ENCODE assay signal across 16 cellular contexts in the genomic region with DNA sequence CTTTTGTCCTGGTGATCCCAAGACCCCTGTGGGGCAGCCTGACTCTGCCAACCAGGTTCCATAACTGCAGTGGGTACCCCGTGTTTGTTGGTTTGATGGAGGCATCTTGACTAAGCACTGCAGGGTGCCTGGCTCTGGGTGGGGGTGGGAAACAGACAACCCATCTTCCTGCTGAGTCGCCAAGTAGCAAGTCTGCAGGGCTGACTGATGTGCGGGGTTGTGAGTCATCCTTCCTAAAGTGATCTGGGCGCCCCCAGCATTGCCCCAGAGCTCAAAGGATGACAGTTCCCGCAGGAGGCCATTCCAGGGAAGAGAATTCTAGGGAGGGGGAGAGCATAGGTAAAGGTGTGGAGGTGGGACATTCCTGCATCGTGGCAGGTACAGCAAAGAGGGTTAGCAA. TPM values are rescaled to one million over a fixed set of nuclear protein-coding genes. Genes with fewer than 3 reads are reported as not detected.
A peak's percentile ranks its signal among the peaks of the same experiment; 100 is the strongest.
DNase-seq lines count a peak whose midpoint lies in the region; ATAC-seq, FAIRE-seq and TF ChIP-seq lines count a peak whose summit lies in the region.
"Had no signal": no experiment of that assay in that cellular context is flagged by ENCODE, and none has a peak within 500 bp of the region (broad histone marks: within the 10 kb centered on the region; RNA-seq: fewer than 3 reads in every experiment).

No MANE protein-coding gene starts in this region.

- intact Hi-C loops in PC-3 (cut with micrococcal nuclease), result no loop called here
- intact Hi-C loops in endothelial cell of umbilical vein (cut with micrococcal nuclease), result no loop called here

- H3K79me2 ChIP-seq in PC-3 (ENCODE audit: low read length) (no peaks in the 10 kb centered on the region), endothelial cell of umbilical vein (ENCODE audit: control insufficient read depth, insufficient read depth, low read length) (no peaks in the 10 kb centered on the region)

- H3K4me2 ChIP-seq in PC-3 (ENCODE audit: low read length) (no peak overlapping the region), endothelial cell of umbilical vein (ENCODE audit: insufficient read depth, low read length) (no peak overlapping the region)

- H3K9me3 ChIP-seq in PC-3 (ENCODE audit: low read length) (no peaks in the 10 kb centered on the region), endothelial cell of umbilical vein (replicated peaks; ENCODE audit: control insufficient read depth, insufficient read depth, low read length) (no peaks in the 10 kb centered on the region)
- H3K9me3 ChIP-seq: Caco-2, left lung, thyroid gland had no signal

- ATAC-seq in PC-3, result peak; percentile 53; the same call in 1 of the 2 replicates
- no peak for ATAC-seq in esophagus mucosa
- no peak for ATAC-seq in stimulated activated naive CD8-positive, alpha-beta T cell treated with anti-CD3 and anti-CD28 coated beads, Interleukin-15, Interleukin-2, amounts not matched to agents 100 U/mL and 50 U/mL, for 24 hours
- no peak for ATAC-seq in HG02623 (IDR thresholded peaks at IDR 0.05; ENCODE audit: unreplicated experiment)
- ATAC-seq: activated naive CD8-positive, alpha-beta T cell treated with anti-CD3 and anti-CD28 coated beads, Interleukin-2, amount 50 U/mL, for 24 hours; left lung had no signal

- no peak overlapping the region for H2AFZ ChIP-seq in PC-3 (ENCODE audit: low read length)
- no peak overlapping the region for H2AFZ ChIP-seq in endothelial cell of umbilical vein (ENCODE audit: low read depth, low read length)

- TF ChIP-seq CTCF in PC-3 (conservative IDR thresholded peaks at IDR 0.05; ENCODE audit: low read depth, low read length) (no peak), endothelial cell of umbilical vein (IDR thresholded peaks at IDR 0.05; ENCODE audit: extremely low read depth in 1 of 2, insufficient read depth in 1 of 2, low read depth in 1 of 2, low read length in 2 of 2) (no peak)

- TF ChIP-seq POLR2A in endothelial cell of umbilical vein (IDR thresholded peaks at IDR 0.05; ENCODE audit: low read depth, low read length), result no peak

- H3K4me1 ChIP-seq in PC-3 (ENCODE audit: insufficient read depth, low read length), result peaks cover 9% of the 10 kb centered on the region; the same call in 1 of the 2 replicates
- no peaks in the 10 kb centered on the region for H3K4me1 ChIP-seq in endothelial cell of umbilical vein (ENCODE audit: control insufficient read depth, extremely low read depth, insufficient read depth, low read length)
- H3K4me1 ChIP-seq: Caco-2, left lung had no signal

- in situ Hi-C loops in KBM-7 (cut with MboI; ENCODE audit: low pct_unique_long_range_greater_than_20kb, low sequenced_read_pairs), result no loop called here

- no peaks in the 10 kb centered on the region for H3F3A ChIP-seq in PC-3 (ENCODE audit: low read length, unreplicated experiment)

- no peaks in the 10 kb centered on the region for H3K9me2 ChIP-seq in PC-3 (replicated peaks; ENCODE audit: low read length)

- H3K27me3 ChIP-seq in H7 (ENCODE audit: control insufficient read depth, insufficient read depth, low read length) (no peaks in the 10 kb centered on the region), PC-3 (ENCODE audit: low read length) (no peaks in the 10 kb centered on the region), endothelial cell of umbilical vein (ENCODE audit: control insufficient read depth in 2 of 2, insufficient read depth in 2 of 2, low read length in 2 of 2) (no peaks in the 10 kb centered on the region)
- H3K27me3 ChIP-seq: left lung, thyroid gland had no signal

- no peak overlapping the region for H3K9ac ChIP-seq in PC-3 (ENCODE audit: low read length)
- H3K9ac ChIP-seq in endothelial cell of umbilical vein (replicated peaks; ENCODE audit: extremely low read depth, insufficient read depth, low read length), result no peak overlapping the region

- CTCF ChIA-PET in PC-3 (lab: Charles Lee), result no interaction called here
- CTCF ChIA-PET in endothelial cell of umbilical vein (lab: Charles Lee), result interaction anchor here (0.6 to 3.7 kb wide), 2 partner anchors 8 to 12 kb away, joined by 3 to 19 read pairs; no protein-coding TSS in a partner anchor

- no peaks in the 10 kb centered on the region for H3K9me1 ChIP-seq in endothelial cell of umbilical vein (replicated peaks; ENCODE audit: control insufficient read depth, extremely low read depth, insufficient read depth, low read length)

- dilution Hi-C loops in endothelial cell of umbilical vein (cut with MboI; ENCODE audit: extremely low pct_ligation_motif_present, low sequenced_read_pairs), result no loop called here

- H3K4me3 ChIP-seq in H7 (ENCODE audit: insufficient read depth, low read depth, low read length), result no peak overlapping the region
- no peak overlapping the region for H3K4me3 ChIP-seq in PC-3 (ENCODE audit: low read length)
- no peak overlapping the region for H3K4me3 ChIP-seq in endothelial cell of umbilical vein (replicated peaks in 1 of 3; ENCODE audit: insufficient read depth in 1 of 3, low read depth in 1 of 3, low read length in 3 of 3)
- H3K4me3 ChIP-seq: left lung, thyroid gland had no signal

- H3K27ac ChIP-seq in PC-3 (ENCODE audit: low read length), result no peak overlapping the region
- H3K27ac ChIP-seq in endothelial cell of umbilical vein (ENCODE audit: insufficient read depth, low read depth, low read length), result no peak overlapping the region
- H3K27ac ChIP-seq: left lung had no signal

- H3K36me3 ChIP-seq in H7 (replicated peaks; ENCODE audit: control insufficient read depth, insufficient read depth, low read length) (no peaks in the 10 kb centered on the region), PC-3 (ENCODE audit: low read depth, low read length) (no peaks in the 10 kb centered on the region), endothelial cell of umbilical vein (ENCODE audit: control insufficient read depth in 2 of 2, extremely low read depth in 1 of 2, insufficient read depth in 2 of 2, low read length in 2 of 2) (peaks cover 0 to 6% of the 10 kb centered on the region in 2 experiments)
- H3K36me3 ChIP-seq: thyroid gland had no signal

- POLR2A ChIA-PET in PC-3 (lab: Charles Lee; ENCODE audit: unreplicated experiment) (no interaction called here), endothelial cell of umbilical vein (lab: Charles Lee) (no interaction called here)

- DNase-seq in H7 (peak; percentile 70), PC-3 (peak; percentile 45), endothelial cell of umbilical vein (ENCODE audit: low read depth, low spot score) (no peak), putamen (ENCODE audit: low spot score) (peak; percentile 73), KBM-7 (no peak)
- no peak for DNase-seq in stimulated activated naive CD8-positive, alpha-beta T cell treated with anti-CD3 and anti-CD28 coated beads, Interleukin-15, Interleukin-2, amounts not matched to agents 100 U/mL and 50 U/mL, for 24 hours
- DNase-seq: activated naive CD8-positive, alpha-beta T cell treated with anti-CD3 and anti-CD28 coated beads, Interleukin-2, amount 50 U/mL, for 24 hours; Caco-2; effector CD8-positive, alpha-beta T cell; left lung; NCI-H510A; Right ventricle myocardium superior; small intestine; thyroid gland had no signal

- H4K20me1 ChIP-seq in PC-3 (ENCODE audit: low read length), result no peaks in the 10 kb centered on the region
- no peaks in the 10 kb centered on the region for H4K20me1 ChIP-seq in endothelial cell of umbilical vein (replicated peaks; ENCODE audit: control insufficient read depth, extremely low read depth, insufficient read depth, low read length)

- FAIRE-seq in endothelial cell of umbilical vein (lab: Jason Lieb, UNC), result peak; percentile 18
- FAIRE-seq: small intestine had no signal

- BruUV-seq in PC-3 (replicated peaks; lab: Mats Ljungman, UMichigan) (no TSS peak), endothelial cell of umbilical vein (replicated peaks; lab: Mats Ljungman, UMichigan) (no TSS peak)

TF ChIP-seq in endothelial cell of umbilical vein, 7 proteins besides CTCF, POLR2A, EP300 and RAD21:
- peak; percentile 58 for TF ChIP-seq FOS (IDR thresholded peaks at IDR 0.05; ENCODE audit: borderline replicate concordance, insufficient read depth, low read length)
- TF ChIP-seq, protein P1, sequence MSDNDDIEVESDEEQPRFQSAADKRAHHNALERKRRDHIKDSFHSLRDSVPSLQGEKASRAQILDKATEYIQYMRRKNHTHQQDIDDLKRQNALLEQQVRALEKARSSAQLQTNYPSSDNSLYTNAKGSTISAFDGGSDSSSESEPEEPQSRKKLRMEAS (IDR thresholded peaks at IDR 0.05; ENCODE audit: insufficient read depth, insufficient read length), result no peak

RNA-seq across cellular contexts. Expression of gene DAB2IP, which starts 23.5 kb away (rescaled TPM):
- 24.1 and 34.6 TPM in 2 replicates for total RNA-seq in H7 (2014; rRNA removed; shearing (Covaris generic))
- total RNA-seq in PC-3 (2014; rRNA removed), result 15.2 and 17.6 TPM in 2 replicates
- 48.4 and 53.6 TPM in 2 replicates for total RNA-seq in endothelial cell of umbilical vein
- polyA plus RNA-seq in endothelial cell of umbilical vein, result 29.2 and 29.9 TPM in 2 replicates
- polyA plus RNA-seq in endothelial cell of umbilical vein (2011; cell fraction: cytosol; rRNA removed), result 30.3 and 32.7 TPM in 2 replicates
- 51.8 and 52.0 TPM in 2 replicates for polyA plus RNA-seq in endothelial cell of umbilical vein (2011; cell fraction: nucleus; rRNA removed)
- 26.9 and 27.1 TPM in 2 replicates for polyA plus RNA-seq in endothelial cell of umbilical vein (2012)
- polyA minus RNA-seq in endothelial cell of umbilical vein, result 67.5 and 90.9 TPM in 2 replicates
- 12.8 TPM for polyA minus RNA-seq in endothelial cell of umbilical vein (2011; cell fraction: cytosol; rRNA and poly(A)+ RNA removed)
- 33.9 and 35.2 TPM in 2 replicates for polyA minus RNA-seq in endothelial cell of umbilical vein (2011; cell fraction: nucleus; rRNA and poly(A)+ RNA removed)
- total RNA-seq in esophagus mucosa, result 46.0 TPM

Comparison
In these comparisons a context has a peak if more than half of its experiments do, and no peak if none do; other contexts are left out.
1. DNase-seq: peak in H7 (single experiment), PC-3 (single experiment) and putamen (single experiment); none in endothelial cell of umbilical vein (single experiment), KBM-7 (single experiment) and stimulated activated naive CD8-positive, alpha-beta T cell treated with anti-CD3 and anti-CD28 coated beads, Interleukin-15, Interleukin-2, amounts not matched to agents 100 U/mL and 50 U/mL, for 24 hours (single experiment).